Comparison of ENCODE assay signal across 1 cellular context in genomic region chr9:129139233-129139992, GRCh38.
TF ChIP-seq lines count a peak whose summit lies in the region.

No MANE protein-coding gene starts in this region.

TF ChIP-seq in GM23338, 12 proteins besides CTCF, POLR2A, EP300 and RAD21 (continued from another document):
- TF ChIP-seq REST (IDR thresholded peaks at IDR 0.05; ENCODE audit: unreplicated experiment): no peak
- TF ChIP-seq ZNF114 (CRISPR knock-in tag; IDR thresholded peaks at IDR 0.05): no peak
